In genomic region chr4:102503831-102504786, GRCh38 we compare ENCODE assay signal across 10 cellular contexts. TPM values are rescaled to one million over a fixed set of nuclear protein-coding genes. Genes with fewer than 3 reads are reported as not detected.
DNase-seq lines count a peak whose midpoint lies in the region; ATAC-seq, FAIRE-seq and TF ChIP-seq lines count a peak whose summit lies in the region.
"Had no signal": no experiment of that assay in that cellular context is flagged by ENCODE, and none has a peak within 500 bp of the region (broad histone marks: within the 10 kb centered on the region; RNA-seq: fewer than 3 reads in every experiment).

No MANE protein-coding gene starts in this region.

- H3K79me2 ChIP-seq in ACC112 (ENCODE audit: control insufficient read depth, insufficient read depth, low read length, unreplicated experiment) = peaks cover 77% of the 10 kb centered on the region

- H3K27ac ChIP-seq in ACC112 (ENCODE audit: low read depth, low read length) = no peak overlapping the region

- H3K9me3 Mint-ChIP-seq in activated naive CD4-positive, alpha-beta T cell treated with anti-CD3 and anti-CD28 coated beads, Interleukin-2, amount 50 U/mL, for 72 hours = no peaks in the 10 kb centered on the region
- no peaks in the 10 kb centered on the region for H3K9me3 Mint-ChIP-seq in memory B cell

- DNase-seq in H54 (ENCODE audit: insufficient read length, low spot score) (no peak), memory B cell (ENCODE audit: low spot score in 2 of 2) (no peak), AG08395 (ENCODE audit: low spot score) (no peak), mesenteric fat pad (ENCODE audit: low spot score) (no peak)
- DNase-seq in activated naive CD4-positive, alpha-beta T cell treated with anti-CD3 and anti-CD28 coated beads, Interleukin-2, amount 50 U/mL, for 72 hours (ENCODE audit: low spot score in 2 of 2) = no peak
- DNase-seq in activated effector memory CD4-positive, alpha-beta T cell treated with Interleukin-2 at 50 U/mL for 16 hours = no peak
- DNase-seq: EL, NCI-H446 treated with DMSO at 0.1 percent for 48 hours had no signal

- peaks cover 27 to 30% of the 10 kb centered on the region in 2 donors for H3K36me3 Mint-ChIP-seq in activated naive CD4-positive, alpha-beta T cell treated with anti-CD3 and anti-CD28 coated beads, Interleukin-2, amount 50 U/mL, for 72 hours
- H3K36me3 Mint-ChIP-seq in memory B cell = peaks cover 1% of the 10 kb centered on the region

- peaks cover 31% of the 10 kb centered on the region for H3K4me1 ChIP-seq in ACC112 (ENCODE audit: control insufficient read depth, insufficient read depth, low read length, unreplicated experiment)

- H3K27me3 ChIP-seq in ACC112 (ENCODE audit: insufficient read depth, low read length) = no peaks in the 10 kb centered on the region

- ATAC-seq in activated naive CD4-positive, alpha-beta T cell treated with anti-CD3 and anti-CD28 coated beads, Interleukin-2, amount 50 U/mL, for 72 hours = no peak
- ATAC-seq in memory B cell (ENCODE audit: low read depth) = no peak
- ATAC-seq in GM19455 (IDR thresholded peaks at IDR 0.05; ENCODE audit: unreplicated experiment) = no peak

- H3K27me3 Mint-ChIP-seq in memory B cell = no peaks in the 10 kb centered on the region

- H3K27ac Mint-ChIP-seq in activated naive CD4-positive, alpha-beta T cell treated with anti-CD3 and anti-CD28 coated beads, Interleukin-2, amount 50 U/mL, for 72 hours = peak overlapping the region; percentile 88 to 98
- peak overlapping the region; percentile 99 for H3K27ac Mint-ChIP-seq in memory B cell

- H3K4me3 ChIP-seq in ACC112 (ENCODE audit: low read depth, low read length) = peak overlapping the region; percentile 84

- FAIRE-seq in H54 (lab: Jason Lieb, UNC) = peak; percentile 23

- H3K36me3 ChIP-seq in ACC112 (ENCODE audit: insufficient read depth, low read length) = no peaks in the 10 kb centered on the region

- H3K4me1 Mint-ChIP-seq in memory B cell = peaks cover 34% of the 10 kb centered on the region

- no peak overlapping the region for H2AFZ ChIP-seq in ACC112 (ENCODE audit: low read length, unreplicated experiment)

- peak overlapping the region; percentile 70 for H3K4me3 Mint-ChIP-seq in memory B cell

- TF ChIP-seq POLR2A in H54 (IDR thresholded peaks at IDR 0.05; ENCODE audit: low read depth, low read length) = no peak

RNA-seq across cellular contexts. Expression of gene NFKB1, which starts 3.0 kb away (rescaled TPM):
- total RNA-seq in activated naive CD4-positive, alpha-beta T cell treated with anti-CD3 and anti-CD28 coated beads, Interleukin-2, amount 50 U/mL, for 72 hours = 100 to 1,000 TPM; 105 to 149 TPM
- total RNA-seq in mesenteric fat pad = 55.5 TPM
